In genomic region chr11:9726313-9727022, GRCh38 we compare ENCODE assay signal across 12 cellular contexts.
DNase-seq lines count a peak whose midpoint lies in the region; ATAC-seq and TF ChIP-seq lines count a peak whose summit lies in the region.
"Had no signal": no experiment of that assay in that cellular context is flagged by ENCODE, and none has a peak within 500 bp of the region (broad histone marks: within the 10 kb centered on the region; RNA-seq: fewer than 3 reads in every experiment).

No MANE protein-coding gene starts in this region.

- DNase-seq in NCI-H526 treated with DMSO at 0.1 percent for 48 hours (lab: John Stamatoyannopoulos, UW): peak; percentile 96
- peak; percentile 59 for DNase-seq in fibroblast of pulmonary artery (ENCODE audit: low read depth)
- DNase-seq in NCI-H510A treated with DMSO at 0.1 percent for 48 hours (lab: John Stamatoyannopoulos, UW): no peak
- DNase-seq in effector CD4-positive, alpha-beta T cell: no peak
- DNase-seq: activated CD4-positive, alpha-beta memory T cell treated with anti-CD3 and anti-CD28 coated beads for 36 hours; CD4-positive, alpha-beta memory T cell; NCI-H1436 had no signal

- no peak for TF ChIP-seq CTCF in fibroblast of pulmonary artery (IDR thresholded peaks at IDR 0.05; ENCODE audit: low read length, missing control alignments)

- peak overlapping the region; percentile 40 for H3K27ac ChIP-seq in ACC112 (ENCODE audit: low read depth, low read length)
- H3K27ac ChIP-seq: coronary artery had no signal

- H2AFZ ChIP-seq in ACC112 (ENCODE audit: low read length, unreplicated experiment): no peak overlapping the region

- H3K36me3 ChIP-seq in ACC112 (ENCODE audit: insufficient read depth, low read length): peaks cover 17% of the 10 kb centered on the region

- peaks cover 10% of the 10 kb centered on the region for H3K4me1 ChIP-seq in ACC112 (ENCODE audit: control insufficient read depth, insufficient read depth, low read length, unreplicated experiment)

- no peaks in the 10 kb centered on the region for H3K79me2 ChIP-seq in ACC112 (ENCODE audit: control insufficient read depth, insufficient read depth, low read length, unreplicated experiment)

- ATAC-seq in GM21529 (IDR thresholded peaks at IDR 0.05; ENCODE audit: unreplicated experiment): peak; percentile 50
- ATAC-seq in HG03442 (IDR thresholded peaks at IDR 0.05; ENCODE audit: unreplicated experiment): no peak
- ATAC-seq in GM18520 (IDR thresholded peaks at IDR 0.05; ENCODE audit: unreplicated experiment): no peak

- no peaks in the 10 kb centered on the region for H3K27me3 ChIP-seq in ACC112 (ENCODE audit: insufficient read depth, low read length)

- H3K4me3 ChIP-seq in ACC112 (ENCODE audit: low read depth, low read length): no peak overlapping the region
- H3K4me3 ChIP-seq in fibroblast of pulmonary artery (replicated peaks; ENCODE audit: low read depth, low read length): no peak overlapping the region
- H3K4me3 ChIP-seq: coronary artery had no signal

Comparison
In these comparisons a context has a peak if more than half of its experiments do, and no peak if none do; other contexts are left out.
1. DNase-seq: peak in NCI-H526 treated with DMSO at 0.1 percent for 48 hours (single experiment) and fibroblast of pulmonary artery (single experiment); none in NCI-H510A treated with DMSO at 0.1 percent for 48 hours (single experiment) and effector CD4-positive, alpha-beta T cell (single experiment).